Comparison of ENCODE assay signal across 11 cellular contexts in the genomic region with DNA sequence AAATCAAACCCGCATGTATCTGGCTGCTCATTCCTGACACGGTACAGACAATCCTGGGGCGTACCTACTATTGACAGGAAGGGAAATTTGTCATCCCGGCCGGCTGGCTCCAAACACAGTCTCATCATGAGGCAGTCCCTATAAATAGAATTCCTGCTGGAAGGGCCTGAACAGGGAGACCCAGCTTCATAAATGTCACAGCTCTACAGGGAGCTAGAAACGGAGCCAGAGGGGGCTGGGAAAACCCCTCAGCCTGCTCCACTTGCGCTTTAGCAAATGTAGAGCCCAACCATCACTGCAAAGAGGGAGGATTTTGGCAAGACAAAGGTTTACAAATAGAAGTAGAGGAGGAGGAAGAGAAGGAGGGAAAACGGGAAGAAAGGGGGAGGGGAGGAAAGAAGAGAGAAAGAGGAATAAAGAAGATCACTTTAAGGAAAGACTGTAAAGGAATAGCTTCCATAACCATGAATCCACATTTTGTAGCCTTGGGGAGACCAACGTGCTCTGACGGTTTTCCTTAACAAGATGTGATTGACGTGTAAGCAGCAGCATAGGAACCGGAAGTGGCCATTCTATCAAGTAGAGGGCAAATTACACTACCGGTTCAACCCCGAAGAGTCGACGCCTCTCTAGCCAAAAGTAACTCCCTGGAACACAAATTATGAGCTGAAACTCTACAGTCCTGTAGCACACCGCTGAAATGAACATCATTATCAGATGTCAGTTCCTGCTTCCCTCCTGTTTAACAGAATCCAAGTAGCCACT. TPM values are rescaled to one million over a fixed set of nuclear protein-coding genes. Genes with fewer than 3 reads are reported as not detected.
DNase-seq lines count a peak whose midpoint lies in the region; ATAC-seq and TF ChIP-seq lines count a peak whose summit lies in the region.
"Had no signal": no experiment of that assay in that cellular context is flagged by ENCODE, and none has a peak within 500 bp of the region (broad histone marks: within the 10 kb centered on the region; RNA-seq: fewer than 3 reads in every experiment).

No MANE protein-coding gene starts in this region.

- no peaks in the 10 kb centered on the region for H3K79me2 ChIP-seq in mammary epithelial cell (ENCODE audit: insufficient read depth, low read length)

- ATAC-seq in natural killer cell treated with Interleukin-12 subunit alpha and Interleukin-12 subunit beta and Interleukin-15 and Interleukin-18, amount 100 ng/mL, for 72 hours = no peak

- H3K27ac ChIP-seq in mammary epithelial cell (ENCODE audit: insufficient read depth, low read depth, low read length) = no peak overlapping the region
- peak overlapping the region in 3 of 4 donors; percentile 59 to 67 (median 64) for H3K27ac ChIP-seq in sigmoid colon

- H3K36me3 ChIP-seq in mammary epithelial cell (ENCODE audit: insufficient read depth, low read length) (no peaks in the 10 kb centered on the region), sigmoid colon (no peaks in the 10 kb centered on the region)

- no peak for TF ChIP-seq POLR2A in sigmoid colon (IDR thresholded peaks at IDR 0.05)

- dilution Hi-C loops in mammary epithelial cell (cut with HindIII; ENCODE audit: low sequenced_read_pairs) = no loop called here

- DNase-seq in HT1080 (ENCODE audit: low read depth) (peak; percentile 85), mammary epithelial cell (no peak), hepatic stellate cell (ENCODE audit: low spot score) (peak; percentile 16), sigmoid colon (peak; percentile 74), Ammon's horn (ENCODE audit: low spot score) (no peak), CD14-positive monocyte (ENCODE audit: low spot score) (no peak), DMS 273 treated with DMSO at 0.1 percent for 48 hours (lab: John Stamatoyannopoulos, UW) (no peak)
- no peak for DNase-seq in natural killer cell treated with Interleukin-12 subunit alpha and Interleukin-12 subunit beta and Interleukin-15 and Interleukin-18, amount 100 ng/mL, for 72 hours (ENCODE audit: low spot score)
- DNase-seq: Calu3, NCI-H1092 had no signal

- H4K20me1 ChIP-seq in mammary epithelial cell (ENCODE audit: insufficient read depth, low read length) = no peaks in the 10 kb centered on the region

- no peaks in the 10 kb centered on the region for H3K27me3 Mint-ChIP-seq in natural killer cell treated with Interleukin-12 subunit alpha and Interleukin-12 subunit beta and Interleukin-15 and Interleukin-18, amount 100 ng/mL, for 72 hours
- peaks cover 0 to 2% (median 0%) of the 10 kb centered on the region in 3 donors for H3K27me3 Mint-ChIP-seq in CD14-positive monocyte (ENCODE audit: low read depth in 3 of 3)
- H3K27me3 Mint-ChIP-seq: activated naive CD4-positive, alpha-beta T cell treated with anti-CD3 and anti-CD28 coated beads, Interleukin-2, amount 50 U/mL, for 24 hours had no signal

- H3K9me3 ChIP-seq in mammary epithelial cell (replicated peaks; ENCODE audit: insufficient read depth, low read length) (no peaks in the 10 kb centered on the region), sigmoid colon (no peaks in the 10 kb centered on the region)

- WGBS in mammary epithelial cell (ENCODE audit: low coverage, missing lambda C conversion rate) = 82% methylated on average over 17 of the region's 17 CpGs
- 75 to 77% methylated on average over 17 of the region's 17 CpGs for WGBS in sigmoid colon, 2 donors

- no TSS peak for BruUV-seq in mammary epithelial cell (replicated peaks; lab: Mats Ljungman, UMichigan)

- no peak overlapping the region for H3K4me3 Mint-ChIP-seq in natural killer cell treated with Interleukin-12 subunit alpha and Interleukin-12 subunit beta and Interleukin-15 and Interleukin-18, amount 100 ng/mL, for 72 hours
- H3K4me3 Mint-ChIP-seq in CD14-positive monocyte = no peak overlapping the region
- H3K4me3 Mint-ChIP-seq: activated naive CD4-positive, alpha-beta T cell treated with anti-CD3 and anti-CD28 coated beads, Interleukin-2, amount 50 U/mL, for 24 hours had no signal

- H3K4me2 ChIP-seq in mammary epithelial cell (ENCODE audit: insufficient read depth, low read depth, low read length) = no peak overlapping the region

- no peaks in the 10 kb centered on the region for H3K36me3 Mint-ChIP-seq in natural killer cell treated with Interleukin-12 subunit alpha and Interleukin-12 subunit beta and Interleukin-15 and Interleukin-18, amount 100 ng/mL, for 72 hours
- H3K36me3 Mint-ChIP-seq in CD14-positive monocyte = no peaks in the 10 kb centered on the region

- no peaks in the 10 kb centered on the region for H3K27me3 ChIP-seq in mammary epithelial cell (ENCODE audit: insufficient read depth, low read length)
- H3K27me3 ChIP-seq in sigmoid colon = no peaks in the 10 kb centered on the region

- no peak overlapping the region for H3K27ac Mint-ChIP-seq in natural killer cell treated with Interleukin-12 subunit alpha and Interleukin-12 subunit beta and Interleukin-15 and Interleukin-18, amount 100 ng/mL, for 72 hours
- H3K27ac Mint-ChIP-seq in CD14-positive monocyte = no peak overlapping the region
- H3K27ac Mint-ChIP-seq: activated naive CD4-positive, alpha-beta T cell treated with anti-CD3 and anti-CD28 coated beads, Interleukin-2, amount 50 U/mL, for 24 hours had no signal

- H3K4me1 ChIP-seq in mammary epithelial cell (ENCODE audit: insufficient read depth, low read length) = peaks cover 10% of the 10 kb centered on the region
- H3K4me1 ChIP-seq in sigmoid colon = peaks cover 0 to 33% (median 24%) of the 10 kb centered on the region in 4 donors

- H3K4me3 ChIP-seq in mammary epithelial cell (replicated peaks in 1 of 3; ENCODE audit: insufficient read depth in 1 of 3, low read depth in 2 of 3, low read length in 3 of 3) = no peak overlapping the region
- H3K4me3 ChIP-seq in sigmoid colon = peak overlapping the region in 3 of 4 donors; percentile 5 to 16 (median 9)

- no peak overlapping the region for H3K9ac ChIP-seq in mammary epithelial cell (ENCODE audit: insufficient read depth, low read length)

- CTCF ChIA-PET in mammary epithelial cell (lab: Charles Lee; ENCODE audit: low non-redundant PET) = no interaction called here

- no peak for TF ChIP-seq CTCF in mammary epithelial cell (conservative IDR thresholded peaks at IDR 0.05 in 1 of 2, IDR thresholded peaks at IDR 0.05 in 1 of 2; ENCODE audit: extremely low read depth in 1 of 2, insufficient read depth in 1 of 2, low read depth in 1 of 2, low read length in 2 of 2)
- TF ChIP-seq CTCF in sigmoid colon (IDR thresholded peaks at IDR 0.05) = no peak
- no peak for TF ChIP-seq CTCF in CD14-positive monocyte (IDR thresholded peaks at IDR 0.05)

- no peaks in the 10 kb centered on the region for H3K9me3 Mint-ChIP-seq in natural killer cell treated with Interleukin-12 subunit alpha and Interleukin-12 subunit beta and Interleukin-15 and Interleukin-18, amount 100 ng/mL, for 72 hours
- peaks cover 0 to 4% (median 0%) of the 10 kb centered on the region in 7 donors for H3K9me3 Mint-ChIP-seq in CD14-positive monocyte
- H3K9me3 Mint-ChIP-seq: activated naive CD4-positive, alpha-beta T cell treated with anti-CD3 and anti-CD28 coated beads, Interleukin-2, amount 50 U/mL, for 24 hours had no signal

- in situ Hi-C loops in mammary epithelial cell (cut with MboI; ENCODE audit: low sequenced_read_pairs in 2 of 2) = no loop called here

- H3K4me1 Mint-ChIP-seq in natural killer cell treated with Interleukin-12 subunit alpha and Interleukin-12 subunit beta and Interleukin-15 and Interleukin-18, amount 100 ng/mL, for 72 hours (ENCODE audit: low read depth in 2 of 2) = no peaks in the 10 kb centered on the region
- H3K4me1 Mint-ChIP-seq in CD14-positive monocyte = no peaks in the 10 kb centered on the region
- H3K4me1 Mint-ChIP-seq: activated naive CD4-positive, alpha-beta T cell treated with anti-CD3 and anti-CD28 coated beads, Interleukin-2, amount 50 U/mL, for 24 hours had no signal

- H2AFZ ChIP-seq in mammary epithelial cell (ENCODE audit: low read depth, low read length) = peak overlapping the region; percentile 28

- intact Hi-C loops in mammary epithelial cell (cut with micrococcal nuclease) = no loop called here
- intact Hi-C loops in sigmoid colon (cut with DNase I) = no loop called here
- intact Hi-C loops in CD14-positive monocyte (cut with micrococcal nuclease) = no loop called here

- peak in 1 of 4 donors; percentile 14 for TF ChIP-seq EP300 in sigmoid colon (IDR thresholded peaks at IDR 0.05)

RNA-seq across cellular contexts. Expression of a gene that starts 56.8 kb away (rescaled TPM):
- total RNA-seq in HT1080 (2014; rRNA removed; shearing (Covaris generic)) = 0.03 and 0.23 TPM in 2 replicates
- 0.01 and 0.05 TPM in 2 replicates for polyA plus RNA-seq in HT1080 (2015; cell fraction: cytosol; rRNA removed)
- 0.24 and 0.35 TPM in 2 replicates for polyA plus RNA-seq in HT1080 (2015; cell fraction: nucleus; rRNA removed)
- total RNA-seq in mammary epithelial cell (under 1 TPM; under 0.01 to 0.38 TPM), sigmoid colon (10 to 100 TPM in 3 of 4 donors, 1 to 10 TPM in 1; 6.7 to 20.2 (median 11.2) TPM)
- polyA plus RNA-seq in mammary epithelial cell (0.16 TPM), sigmoid colon (1 to 10 TPM in 1 of 3 donors, under 1 TPM in 2; under 0.01 to 1.2 (median 0.90) TPM), CD14-positive monocyte (under 1 TPM; 0.08 to 0.12 TPM)
- polyA minus RNA-seq in mammary epithelial cell = not detected
- 1 to 10 TPM in 1 of 2 donors, under 1 TPM in 1; 0.07 to 2.1 TPM for total RNA-seq in natural killer cell treated with Interleukin-12 subunit alpha and Interleukin-12 subunit beta and Interleukin-15 and Interleukin-18, amount 100 ng/mL, for 72 hours

Comparison
In these comparisons a context has a peak if more than half of its experiments do, and no peak if none do; other contexts are left out.
1. DNase-seq: peak in HT1080 (single experiment), hepatic stellate cell (single experiment) and sigmoid colon (single experiment); none in mammary epithelial cell (single experiment), natural killer cell treated with Interleukin-12 subunit alpha and Interleukin-12 subunit beta and Interleukin-15 and Interleukin-18, amount 100 ng/mL, for 72 hours (single experiment), Ammon's horn (single experiment), CD14-positive monocyte (single experiment) and DMS 273 treated with DMSO at 0.1 percent for 48 hours (single experiment).
2. H3K4me3 ChIP-seq: peak in sigmoid colon (3 of 4); none in mammary epithelial cell (0 of 3).